27 cellular contexts compared by ENCODE assay signal in the genomic region with DNA sequence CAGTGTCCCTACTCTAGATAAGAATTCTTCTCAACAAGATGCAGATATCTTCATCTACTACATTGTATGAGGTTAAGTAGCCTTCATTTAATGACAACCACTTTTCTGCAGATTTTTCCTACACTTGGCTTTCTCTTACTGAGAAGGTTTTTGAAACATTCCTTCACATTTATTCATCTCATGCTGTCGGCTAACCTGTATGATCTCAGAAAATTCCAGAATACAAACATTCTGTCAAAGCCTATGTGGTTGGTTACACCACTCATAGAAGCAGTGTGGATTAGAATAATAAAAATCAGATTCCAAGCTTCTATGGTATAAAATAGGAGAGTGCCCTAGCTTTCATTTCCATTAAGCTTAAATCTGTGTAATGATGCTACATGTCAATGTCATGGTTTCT. TPM values are rescaled to one million over a fixed set of nuclear protein-coding genes. Genes with fewer than 3 reads are reported as not detected.
DNase-seq lines count a peak whose midpoint lies in the region; ATAC-seq, FAIRE-seq and TF ChIP-seq lines count a peak whose summit lies in the region.
"Had no signal": no experiment of that assay in that cellular context is flagged by ENCODE, and none has a peak within 500 bp of the region (broad histone marks: within the 10 kb centered on the region; RNA-seq: fewer than 3 reads in every experiment).

No MANE protein-coding gene starts in this region.

- H2AK9ac ChIP-seq in IMR-90 (replicated peaks; ENCODE audit: low read depth, low read length, poor library complexity): no peak overlapping the region

- dilution Hi-C loops in IMR-90 (cut with HindIII; ENCODE audit: low sequenced_read_pairs, unreplicated experiment): no loop called here

- no peak overlapping the region for H3K14ac ChIP-seq in IMR-90 (replicated peaks; ENCODE audit: low read depth, low read length)

- H3K4me1 ChIP-seq in IMR-90 (ENCODE audit: control insufficient read depth, insufficient read depth, low read length) (peaks cover 4% of the 10 kb centered on the region; the same call in 1 of the 2 replicates), small intestine (ENCODE audit: control insufficient read depth in 2 of 2, insufficient read depth in 1 of 2, low read depth in 1 of 2, low read length in 1 of 2) (peaks cover under 1 to 2% of the 10 kb centered on the region in 2 donors), foreskin keratinocyte (no peaks in the 10 kb centered on the region)
- H3K4me1 ChIP-seq: HAP-1 had no signal

- no peak overlapping the region for H3K56ac ChIP-seq in IMR-90 (ENCODE audit: extremely low read depth, insufficient read depth, low read length)

- H3K27me3 ChIP-seq in IMR-90 (ENCODE audit: control insufficient read depth, insufficient read depth, low read length) (no peaks in the 10 kb centered on the region), small intestine (ENCODE audit: control insufficient read depth in 2 of 2, insufficient read depth in 2 of 2, low read length in 2 of 2) (no peaks in the 10 kb centered on the region), foreskin keratinocyte (no peaks in the 10 kb centered on the region)
- H3K27me3 ChIP-seq: MG63 had no signal

- intact Hi-C loops in IMR-90 (cut with micrococcal nuclease): no loop called here

- H3K4me2 ChIP-seq in IMR-90 (ENCODE audit: low read depth, low read length): peak overlapping the region; percentile 24; the same call in 1 of the 2 replicates
- H3K4me2 ChIP-seq: GM23338 had no signal

- in situ Hi-C loops in IMR-90 (cut with MboI; ENCODE audit: low sequenced_read_pairs): no loop called here

- H2BK20ac ChIP-seq in IMR-90 (ENCODE audit: low read depth, low read length): no peak overlapping the region

- H3K36me3 ChIP-seq in IMR-90 (ENCODE audit: control insufficient read depth, insufficient read depth, low read length) (no peaks in the 10 kb centered on the region), small intestine (ENCODE audit: control insufficient read depth in 2 of 2, insufficient read depth in 2 of 2, low read length in 2 of 2) (no peaks in the 10 kb centered on the region)
- H3K36me3 ChIP-seq: HAP-1, MG63 had no signal

- H4K91ac ChIP-seq in IMR-90 (ENCODE audit: insufficient read depth, low read depth, low read length): no peak overlapping the region

- WGBS in IMR-90 (ENCODE audit: extremely low coverage in 2 of 2, insufficient read length in 1 of 2), 2 experiments: no CpG with 5 or more reads among the region's 1 CpG
- WGBS in small intestine, 3 donors: 92 to 98% (median 92%) methylated on average over 1 of the region's 1 CpG

- no peaks in the 10 kb centered on the region; the same call in 1 of the 2 replicates for H3K9me3 ChIP-seq in IMR-90 (ENCODE audit: control insufficient read depth, insufficient read depth, low read length)
- H3K9me3 ChIP-seq in small intestine (ENCODE audit: control insufficient read depth, low read depth): no peaks in the 10 kb centered on the region
- H3K9me3 ChIP-seq: HAP-1, MG63 had no signal

- no TSS peak for BruUV-seq in IMR-90 (replicated peaks; lab: Mats Ljungman, UMichigan)

- no peak overlapping the region for H3K27ac ChIP-seq in IMR-90 (ENCODE audit: insufficient read depth, low read length)
- no peak overlapping the region for H3K27ac ChIP-seq in small intestine (ENCODE audit: low read depth in 1 of 2, low read length in 1 of 2)
- no peak overlapping the region for H3K27ac ChIP-seq in foreskin keratinocyte
- H3K27ac ChIP-seq: 22Rv1 had no signal

- no peaks in the 10 kb centered on the region for H3K9me1 ChIP-seq in IMR-90 (ENCODE audit: insufficient read depth, low read length)

- no peaks in the 10 kb centered on the region for H4K20me1 ChIP-seq in IMR-90 (ENCODE audit: insufficient read depth, low read length)

- no peak overlapping the region for H3K9ac ChIP-seq in IMR-90 (ENCODE audit: low read depth, low read length)

- TF ChIP-seq POLR2A in IMR-90 (IDR thresholded peaks at IDR 0.05; ENCODE audit: low read depth, low read length): no peak

- peak; percentile 82 for ATAC-seq in IMR-90 (ENCODE audit: low read depth)
- ATAC-seq in HG03108 (IDR thresholded peaks at IDR 0.05; ENCODE audit: unreplicated experiment): no peak
- ATAC-seq in foreskin keratinocyte: no peak
- ATAC-seq: CD8-positive, alpha-beta T cell; GM23338; Panc1; SK-N-SH treated with all-trans-retinoic acid at 6 μM for 48 hours had no signal

- no peak overlapping the region for H2BK5ac ChIP-seq in IMR-90 (ENCODE audit: low read depth, low read length, poor library complexity, severe bottlenecking)

- no peak overlapping the region for H3K23ac ChIP-seq in IMR-90 (ENCODE audit: low read depth, low read length)

- DNase-seq in AG08395 (ENCODE audit: low spot score): peak; percentile 22
- DNase-seq in IMR-90: peak; percentile 68
- DNase-seq in astrocyte of the hippocampus (ENCODE audit: low read depth, low spot score): peak; percentile 75
- peak; percentile 16 for DNase-seq in kidney glomerular epithelial cell (lab: John Stamatoyannopoulos, UW)
- DNase-seq in SIG-M5 (lab: John Stamatoyannopoulos, UW): no peak
- no peak for DNase-seq in small intestine
- DNase-seq in foreskin keratinocyte: no peak
- DNase-seq: ACHN; AML-193; C1 segment of cervical spinal cord; CD8-positive, alpha-beta T cell; DND-41; GDM1; MG63; NCI-H1417; NCI-H187 treated with DMSO at 0.1 percent for 48 hours; NCI-H2227 treated with DMSO at 0.1 percent for 48 hours; NCI-H510A treated with DMSO at 0.1 percent for 48 hours; NCI-H774; NK-92 treated with Interleukin-12 subunit alpha and Interleukin-12 subunit beta, amount 100 ng/mL, for 24 hours had no signal

- FAIRE-seq in small intestine (lab: Jason Lieb, UNC): no peak
- FAIRE-seq: GM18507 had no signal

- POLR2A ChIA-PET in IMR-90 (lab: Charles Lee; ENCODE audit: unreplicated experiment): interaction anchor here (0.7 kb wide), 1 partner anchor 204 kb away, joined by 3 read pairs; no protein-coding TSS in a partner anchor

- no peak overlapping the region for H4K8ac ChIP-seq in IMR-90 (ENCODE audit: low read depth in 2 of 2, low read length in 2 of 2)

- H3K4ac ChIP-seq in IMR-90 (ENCODE audit: low read depth, low read length): no peak overlapping the region

- no peak overlapping the region for H2AFZ ChIP-seq in IMR-90 (replicated peaks; ENCODE audit: low read length, poor library complexity)
- H2AFZ ChIP-seq: GM23338 had no signal

- H2BK120ac ChIP-seq in IMR-90 (ENCODE audit: low read depth, low read length): no peak overlapping the region

- TF ChIP-seq RAD21 in IMR-90 (IDR thresholded peaks at IDR 0.05; ENCODE audit: low read length): no peak

- no peak overlapping the region for H2BK15ac ChIP-seq in IMR-90 (ENCODE audit: low read depth, low read length)

- H4K5ac ChIP-seq in IMR-90 (ENCODE audit: low read depth, low read length): peak overlapping the region; percentile 40; the same call in 1 of the 2 replicates

- CTCF ChIA-PET in IMR-90 (lab: Yijun Ruan, JAX): no interaction called here

- peak overlapping the region; percentile 50; the same call in 1 of the 2 replicates for H3K18ac ChIP-seq in IMR-90 (ENCODE audit: low read depth, low read length)

- TF ChIP-seq CTCF in IMR-90 (conservative IDR thresholded peaks at IDR 0.05; ENCODE audit: low read depth, low read length) (no peak), foreskin keratinocyte (conservative IDR thresholded peaks at IDR 0.05) (no peak)

- H3K4me3 ChIP-seq in IMR-90 (ENCODE audit: insufficient read depth, low read depth, low read length) (no peak overlapping the region), small intestine (ENCODE audit: low read depth in 1 of 2, low read length in 2 of 2) (no peak overlapping the region)
- H3K4me3 ChIP-seq: GM23338, HAP-1, MG63 had no signal

- no peak overlapping the region for H2AK5ac ChIP-seq in IMR-90 (ENCODE audit: low read depth, low read length)

- no peaks in the 10 kb centered on the region for H3K79me1 ChIP-seq in IMR-90 (ENCODE audit: low read depth in 1 of 2, low read length in 2 of 2)

TF ChIP-seq in IMR-90, 13 proteins besides CTCF, POLR2A, EP300 and RAD21 (continues in another document):
- no peak for TF ChIP-seq SMC3 (IDR thresholded peaks at IDR 0.05; ENCODE audit: low read depth, low read length)
- TF ChIP-seq RFX5 (IDR thresholded peaks at IDR 0.05; ENCODE audit: low read depth, low read length): no peak
- no peak for TF ChIP-seq MXI1 (IDR thresholded peaks at IDR 0.05; ENCODE audit: borderline replicate concordance, low read depth, low read length)
- no peak for TF ChIP-seq CEBPB (IDR thresholded peaks at IDR 0.05; ENCODE audit: low read depth, low read length)
- TF ChIP-seq FOS (IDR thresholded peaks at IDR 0.05; ENCODE audit: low read depth, low read length): no peak
- TF ChIP-seq CHD1 (IDR thresholded peaks at IDR 0.05; ENCODE audit: low read depth, low read length): no peak
- no peak for TF ChIP-seq RCOR1 (IDR thresholded peaks at IDR 0.05; ENCODE audit: insufficient replicate concordance, low read length)
- TF ChIP-seq MAZ (IDR thresholded peaks at IDR 0.05; ENCODE audit: borderline replicate concordance, low read depth, low read length): no peak
- no peak for TF ChIP-seq MAFK (IDR thresholded peaks at IDR 0.05; ENCODE audit: low read depth, low read length)
- TF ChIP-seq, protein P1, sequence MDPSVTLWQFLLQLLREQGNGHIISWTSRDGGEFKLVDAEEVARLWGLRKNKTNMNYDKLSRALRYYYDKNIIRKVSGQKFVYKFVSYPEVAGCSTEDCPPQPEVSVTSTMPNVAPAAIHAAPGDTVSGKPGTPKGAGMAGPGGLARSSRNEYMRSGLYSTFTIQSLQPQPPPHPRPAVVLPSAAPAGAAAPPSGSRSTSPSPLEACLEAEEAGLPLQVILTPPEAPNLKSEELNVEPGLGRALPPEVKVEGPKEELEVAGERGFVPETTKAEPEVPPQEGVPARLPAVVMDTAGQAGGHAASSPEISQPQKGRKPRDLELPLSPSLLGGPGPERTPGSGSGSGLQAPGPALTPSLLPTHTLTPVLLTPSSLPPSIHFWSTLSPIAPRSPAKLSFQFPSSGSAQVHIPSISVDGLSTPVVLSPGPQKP (IDR thresholded peaks at IDR 0.05; ENCODE audit: borderline replicate concordance, low read depth, low read length): no peak
- TF ChIP-seq BHLHE40 (IDR thresholded peaks at IDR 0.05; ENCODE audit: low read depth, low read length): no peak

RNA-seq across cellular contexts. Expression of a gene that starts 39.4 kb away (rescaled TPM):
- total RNA-seq in IMR-90 (2012; rRNA removed) (67.6 and 83.3 TPM in 2 replicates), foreskin keratinocyte (30.6 and 33.2 TPM in 2 replicates)
- polyA plus RNA-seq in IMR-90 (2012; rRNA removed) (12.1 and 13.0 TPM in 2 replicates), small intestine (10 to 100 TPM in 1 of 3 donors, 1 to 10 TPM in 2; 4.9 to 10.1 (median 8.5) TPM), foreskin keratinocyte (2.4 and 3.1 TPM in 2 replicates)
- 2.5 and 2.6 TPM in 2 replicates for polyA plus RNA-seq in IMR-90 (2012; cell fraction: cytosol; rRNA removed)
- 3.7 and 19.2 TPM in 2 replicates for polyA plus RNA-seq in IMR-90 (2012; cell fraction: nucleus; rRNA removed; ENCODE audit: low replicate concordance)

Comparison
In these comparisons a context has a peak if more than half of its experiments do, and no peak if none do; other contexts are left out.
1. DNase-seq: peak in AG08395 (single experiment), IMR-90 (single experiment), astrocyte of the hippocampus (single experiment) and kidney glomerular epithelial cell (single experiment); none in SIG-M5 (single experiment), small intestine (single experiment) and foreskin keratinocyte (0 of 2).